ENCODE assay signal across 1 cellular context in the genomic region with DNA sequence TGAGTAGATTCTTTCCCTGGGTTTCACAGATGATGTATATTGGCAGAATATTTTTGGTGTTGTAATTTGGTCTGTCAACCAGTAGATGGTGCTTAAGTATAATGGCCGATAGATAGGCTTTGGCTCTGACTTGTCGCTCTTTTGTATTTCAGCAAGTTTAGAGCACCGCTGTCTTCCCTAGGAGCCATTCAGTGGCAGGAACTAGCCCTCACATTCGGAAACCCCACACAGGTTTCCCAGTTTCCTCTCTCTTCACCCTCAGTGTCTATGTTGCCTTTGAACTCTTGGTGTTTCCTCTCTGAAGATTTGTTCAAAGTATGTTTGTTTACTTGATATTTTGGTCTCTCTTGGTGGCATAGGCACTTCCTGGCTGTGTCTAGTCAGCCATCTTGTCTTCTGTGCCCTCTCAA.
TF ChIP-seq lines count a peak whose summit lies in the region.

No MANE protein-coding gene starts in this region.

TF ChIP-seq in K562, 482 proteins besides CTCF, POLR2A, EP300 and RAD21 (continued from another document):
- TF ChIP-seq, protein P1, sequence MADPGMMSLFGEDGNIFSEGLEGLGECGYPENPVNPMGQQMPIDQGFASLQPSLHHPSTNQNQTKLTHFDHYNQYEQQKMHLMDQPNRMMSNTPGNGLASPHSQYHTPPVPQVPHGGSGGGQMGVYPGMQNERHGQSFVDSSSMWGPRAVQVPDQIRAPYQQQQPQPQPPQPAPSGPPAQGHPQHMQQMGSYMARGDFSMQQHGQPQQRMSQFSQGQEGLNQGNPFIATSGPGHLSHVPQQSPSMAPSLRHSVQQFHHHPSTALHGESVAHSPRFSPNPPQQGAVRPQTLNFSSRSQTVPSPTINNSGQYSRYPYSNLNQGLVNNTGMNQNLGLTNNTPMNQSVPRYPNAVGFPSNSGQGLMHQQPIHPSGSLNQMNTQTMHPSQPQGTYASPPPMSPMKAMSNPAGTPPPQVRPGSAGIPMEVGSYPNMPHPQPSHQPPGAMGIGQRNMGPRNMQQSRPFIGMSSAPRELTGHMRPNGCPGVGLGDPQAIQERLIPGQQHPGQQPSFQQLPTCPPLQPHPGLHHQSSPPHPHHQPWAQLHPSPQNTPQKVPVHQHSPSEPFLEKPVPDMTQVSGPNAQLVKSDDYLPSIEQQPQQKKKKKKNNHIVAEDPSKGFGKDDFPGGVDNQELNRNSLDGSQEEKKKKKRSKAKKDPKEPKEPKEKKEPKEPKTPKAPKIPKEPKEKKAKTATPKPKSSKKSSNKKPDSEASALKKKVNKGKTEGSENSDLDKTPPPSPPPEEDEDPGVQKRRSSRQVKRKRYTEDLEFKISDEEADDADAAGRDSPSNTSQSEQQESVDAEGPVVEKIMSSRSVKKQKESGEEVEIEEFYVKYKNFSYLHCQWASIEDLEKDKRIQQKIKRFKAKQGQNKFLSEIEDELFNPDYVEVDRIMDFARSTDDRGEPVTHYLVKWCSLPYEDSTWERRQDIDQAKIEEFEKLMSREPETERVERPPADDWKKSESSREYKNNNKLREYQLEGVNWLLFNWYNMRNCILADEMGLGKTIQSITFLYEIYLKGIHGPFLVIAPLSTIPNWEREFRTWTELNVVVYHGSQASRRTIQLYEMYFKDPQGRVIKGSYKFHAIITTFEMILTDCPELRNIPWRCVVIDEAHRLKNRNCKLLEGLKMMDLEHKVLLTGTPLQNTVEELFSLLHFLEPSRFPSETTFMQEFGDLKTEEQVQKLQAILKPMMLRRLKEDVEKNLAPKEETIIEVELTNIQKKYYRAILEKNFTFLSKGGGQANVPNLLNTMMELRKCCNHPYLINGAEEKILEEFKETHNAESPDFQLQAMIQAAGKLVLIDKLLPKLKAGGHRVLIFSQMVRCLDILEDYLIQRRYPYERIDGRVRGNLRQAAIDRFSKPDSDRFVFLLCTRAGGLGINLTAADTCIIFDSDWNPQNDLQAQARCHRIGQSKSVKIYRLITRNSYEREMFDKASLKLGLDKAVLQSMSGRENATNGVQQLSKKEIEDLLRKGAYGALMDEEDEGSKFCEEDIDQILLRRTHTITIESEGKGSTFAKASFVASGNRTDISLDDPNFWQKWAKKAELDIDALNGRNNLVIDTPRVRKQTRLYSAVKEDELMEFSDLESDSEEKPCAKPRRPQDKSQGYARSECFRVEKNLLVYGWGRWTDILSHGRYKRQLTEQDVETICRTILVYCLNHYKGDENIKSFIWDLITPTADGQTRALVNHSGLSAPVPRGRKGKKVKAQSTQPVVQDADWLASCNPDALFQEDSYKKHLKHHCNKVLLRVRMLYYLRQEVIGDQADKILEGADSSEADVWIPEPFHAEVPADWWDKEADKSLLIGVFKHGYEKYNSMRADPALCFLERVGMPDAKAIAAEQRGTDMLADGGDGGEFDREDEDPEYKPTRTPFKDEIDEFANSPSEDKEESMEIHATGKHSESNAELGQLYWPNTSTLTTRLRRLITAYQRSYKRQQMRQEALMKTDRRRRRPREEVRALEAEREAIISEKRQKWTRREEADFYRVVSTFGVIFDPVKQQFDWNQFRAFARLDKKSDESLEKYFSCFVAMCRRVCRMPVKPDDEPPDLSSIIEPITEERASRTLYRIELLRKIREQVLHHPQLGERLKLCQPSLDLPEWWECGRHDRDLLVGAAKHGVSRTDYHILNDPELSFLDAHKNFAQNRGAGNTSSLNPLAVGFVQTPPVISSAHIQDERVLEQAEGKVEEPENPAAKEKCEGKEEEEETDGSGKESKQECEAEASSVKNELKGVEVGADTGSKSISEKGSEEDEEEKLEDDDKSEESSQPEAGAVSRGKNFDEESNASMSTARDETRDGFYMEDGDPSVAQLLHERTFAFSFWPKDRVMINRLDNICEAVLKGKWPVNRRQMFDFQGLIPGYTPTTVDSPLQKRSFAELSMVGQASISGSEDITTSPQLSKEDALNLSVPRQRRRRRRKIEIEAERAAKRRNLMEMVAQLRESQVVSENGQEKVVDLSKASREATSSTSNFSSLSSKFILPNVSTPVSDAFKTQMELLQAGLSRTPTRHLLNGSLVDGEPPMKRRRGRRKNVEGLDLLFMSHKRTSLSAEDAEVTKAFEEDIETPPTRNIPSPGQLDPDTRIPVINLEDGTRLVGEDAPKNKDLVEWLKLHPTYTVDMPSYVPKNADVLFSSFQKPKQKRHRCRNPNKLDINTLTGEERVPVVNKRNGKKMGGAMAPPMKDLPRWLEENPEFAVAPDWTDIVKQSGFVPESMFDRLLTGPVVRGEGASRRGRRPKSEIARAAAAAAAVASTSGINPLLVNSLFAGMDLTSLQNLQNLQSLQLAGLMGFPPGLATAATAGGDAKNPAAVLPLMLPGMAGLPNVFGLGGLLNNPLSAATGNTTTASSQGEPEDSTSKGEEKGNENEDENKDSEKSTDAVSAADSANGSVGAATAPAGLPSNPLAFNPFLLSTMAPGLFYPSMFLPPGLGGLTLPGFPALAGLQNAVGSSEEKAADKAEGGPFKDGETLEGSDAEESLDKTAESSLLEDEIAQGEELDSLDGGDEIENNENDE (IDR thresholded peaks at IDR 0.05; ENCODE audit: low read depth, low read length) = no peak
- TF ChIP-seq FUS (optimal IDR thresholded peaks at IDR 0.05; ENCODE audit: low read depth, low read length) (no peak), XRCC3 (IDR thresholded peaks at IDR 0.05) (no peak), MAFG (tag; conservative IDR thresholded peaks at IDR 0.05) (no peak)
TF ChIP-seq in K562: peak in this region for 0.
